Comparison of ENCODE assay signal across 2 cellular contexts in genomic region chr2:27016801-27017325, GRCh38.
TF ChIP-seq lines count a peak whose summit lies in the region.

No MANE protein-coding gene starts in this region.

TF ChIP-seq in WTC11, 78 proteins besides CTCF, POLR2A, EP300 and RAD21 (continued from another document):
- no peak for TF ChIP-seq NR3C1 (CRISPR knock-in tag; conservative IDR thresholded peaks at IDR 0.05; ENCODE audit: low read depth)
- TF ChIP-seq NR2C2 (CRISPR knock-in tag; IDR thresholded peaks at IDR 0.05), result no peak
- TF ChIP-seq, protein P1, sequence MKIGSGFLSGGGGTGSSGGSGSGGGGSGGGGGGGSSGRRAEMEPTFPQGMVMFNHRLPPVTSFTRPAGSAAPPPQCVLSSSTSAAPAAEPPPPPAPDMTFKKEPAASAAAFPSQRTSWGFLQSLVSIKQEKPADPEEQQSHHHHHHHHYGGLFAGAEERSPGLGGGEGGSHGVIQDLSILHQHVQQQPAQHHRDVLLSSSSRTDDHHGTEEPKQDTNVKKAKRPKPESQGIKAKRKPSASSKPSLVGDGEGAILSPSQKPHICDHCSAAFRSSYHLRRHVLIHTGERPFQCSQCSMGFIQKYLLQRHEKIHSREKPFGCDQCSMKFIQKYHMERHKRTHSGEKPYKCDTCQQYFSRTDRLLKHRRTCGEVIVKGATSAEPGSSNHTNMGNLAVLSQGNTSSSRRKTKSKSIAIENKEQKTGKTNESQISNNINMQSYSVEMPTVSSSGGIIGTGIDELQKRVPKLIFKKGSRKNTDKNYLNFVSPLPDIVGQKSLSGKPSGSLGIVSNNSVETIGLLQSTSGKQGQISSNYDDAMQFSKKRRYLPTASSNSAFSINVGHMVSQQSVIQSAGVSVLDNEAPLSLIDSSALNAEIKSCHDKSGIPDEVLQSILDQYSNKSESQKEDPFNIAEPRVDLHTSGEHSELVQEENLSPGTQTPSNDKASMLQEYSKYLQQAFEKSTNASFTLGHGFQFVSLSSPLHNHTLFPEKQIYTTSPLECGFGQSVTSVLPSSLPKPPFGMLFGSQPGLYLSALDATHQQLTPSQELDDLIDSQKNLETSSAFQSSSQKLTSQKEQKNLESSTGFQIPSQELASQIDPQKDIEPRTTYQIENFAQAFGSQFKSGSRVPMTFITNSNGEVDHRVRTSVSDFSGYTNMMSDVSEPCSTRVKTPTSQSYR (CRISPR knock-in tag; IDR thresholded peaks at IDR 0.05), result 0 out of 2 replicates have a peak, but pooled peaks have one; percentile 58
- TF ChIP-seq ZNF121 (CRISPR knock-in tag; IDR thresholded peaks at IDR 0.05), result no peak

TF ChIP-seq in HepG2, 621 proteins besides CTCF, POLR2A, EP300 and RAD21 (continued from another document):
- TF ChIP-seq, protein P2, sequence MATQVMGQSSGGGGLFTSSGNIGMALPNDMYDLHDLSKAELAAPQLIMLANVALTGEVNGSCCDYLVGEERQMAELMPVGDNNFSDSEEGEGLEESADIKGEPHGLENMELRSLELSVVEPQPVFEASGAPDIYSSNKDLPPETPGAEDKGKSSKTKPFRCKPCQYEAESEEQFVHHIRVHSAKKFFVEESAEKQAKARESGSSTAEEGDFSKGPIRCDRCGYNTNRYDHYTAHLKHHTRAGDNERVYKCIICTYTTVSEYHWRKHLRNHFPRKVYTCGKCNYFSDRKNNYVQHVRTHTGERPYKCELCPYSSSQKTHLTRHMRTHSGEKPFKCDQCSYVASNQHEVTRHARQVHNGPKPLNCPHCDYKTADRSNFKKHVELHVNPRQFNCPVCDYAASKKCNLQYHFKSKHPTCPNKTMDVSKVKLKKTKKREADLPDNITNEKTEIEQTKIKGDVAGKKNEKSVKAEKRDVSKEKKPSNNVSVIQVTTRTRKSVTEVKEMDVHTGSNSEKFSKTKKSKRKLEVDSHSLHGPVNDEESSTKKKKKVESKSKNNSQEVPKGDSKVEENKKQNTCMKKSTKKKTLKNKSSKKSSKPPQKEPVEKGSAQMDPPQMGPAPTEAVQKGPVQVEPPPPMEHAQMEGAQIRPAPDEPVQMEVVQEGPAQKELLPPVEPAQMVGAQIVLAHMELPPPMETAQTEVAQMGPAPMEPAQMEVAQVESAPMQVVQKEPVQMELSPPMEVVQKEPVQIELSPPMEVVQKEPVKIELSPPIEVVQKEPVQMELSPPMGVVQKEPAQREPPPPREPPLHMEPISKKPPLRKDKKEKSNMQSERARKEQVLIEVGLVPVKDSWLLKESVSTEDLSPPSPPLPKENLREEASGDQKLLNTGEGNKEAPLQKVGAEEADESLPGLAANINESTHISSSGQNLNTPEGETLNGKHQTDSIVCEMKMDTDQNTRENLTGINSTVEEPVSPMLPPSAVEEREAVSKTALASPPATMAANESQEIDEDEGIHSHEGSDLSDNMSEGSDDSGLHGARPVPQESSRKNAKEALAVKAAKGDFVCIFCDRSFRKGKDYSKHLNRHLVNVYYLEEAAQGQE (IDR thresholded peaks at IDR 0.05; ENCODE audit: borderline replicate concordance in 1 of 2, low read depth in 1 of 2, low read length in 2 of 2), result no peak
- TF ChIP-seq REXO4 (CRISPR knock-in tag; IDR thresholded peaks at IDR 0.05; ENCODE audit: borderline replicate concordance), result peak; percentile 34; the same call in 1 of the 2 replicates
- 0 out of 2 replicates have a peak, but pooled peaks have one; percentile 13 for TF ChIP-seq RXRA (CRISPR knock-in tag; IDR thresholded peaks at IDR 0.05)
- TF ChIP-seq PRPF4 (IDR thresholded peaks at IDR 0.05; ENCODE audit: low read depth, low read length, poor library complexity, severe bottlenecking), result peak; percentile 32
- TF ChIP-seq TCF12 (IDR thresholded peaks at IDR 0.05), result no peak
- no peak for TF ChIP-seq TCF12 (CRISPR knock-in tag; IDR thresholded peaks at IDR 0.05)
- no peak for TF ChIP-seq ELF4 (CRISPR knock-in tag; IDR thresholded peaks at IDR 0.05; ENCODE audit: borderline replicate concordance)
- TF ChIP-seq ZNF460 (CRISPR knock-in tag; IDR thresholded peaks at IDR 0.05; ENCODE audit: borderline replicate concordance), result no peak
- TF ChIP-seq XRCC5 (optimal IDR thresholded peaks at IDR 0.05; ENCODE audit: low read length), result peak; percentile 70
- TF ChIP-seq FIP1L1 (IDR thresholded peaks at IDR 0.05; ENCODE audit: borderline replicate concordance, insufficient read depth, low read depth, low read length), result no peak
- TF ChIP-seq POLR2AphosphoS5 (IDR thresholded peaks at IDR 0.05; ENCODE audit: low read depth, low read length), result no peak
- peak; percentile 92 for TF ChIP-seq SMC3 (IDR thresholded peaks at IDR 0.05; ENCODE audit: low read length)
- TF ChIP-seq ZBTB7A (CRISPR knock-in tag; IDR thresholded peaks at IDR 0.05), result no peak
